In the genomic region with DNA sequence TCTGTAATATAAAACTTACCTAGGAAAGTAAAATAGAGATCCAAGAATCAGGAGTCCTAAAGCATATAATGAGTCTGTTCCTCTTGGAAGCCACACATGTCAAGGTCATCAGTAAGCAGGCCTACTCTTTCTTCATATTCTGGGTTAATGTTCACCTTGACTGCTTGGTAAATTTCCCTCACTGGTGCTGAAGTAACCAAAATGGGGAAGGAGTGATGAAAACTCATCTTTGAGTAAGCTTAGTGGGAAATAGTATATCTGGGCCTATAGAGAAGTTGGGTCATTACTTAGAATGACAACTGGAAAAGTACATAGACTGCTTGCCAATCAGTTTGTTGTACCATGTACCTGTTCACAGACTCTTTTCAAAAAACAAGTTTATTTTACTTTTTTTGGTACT, we compare ENCODE assay signal across 25 cellular contexts. TPM values are rescaled to one million over a fixed set of nuclear protein-coding genes. Genes with fewer than 3 reads are reported as not detected.
DNase-seq lines count a peak whose midpoint lies in the region; ATAC-seq and TF ChIP-seq lines count a peak whose summit lies in the region.
"Had no signal": no experiment of that assay in that cellular context is flagged by ENCODE, and none has a peak within 500 bp of the region (broad histone marks: within the 10 kb centered on the region; RNA-seq: fewer than 3 reads in every experiment).

No MANE protein-coding gene starts in this region.

- no peaks in the 10 kb centered on the region for H3K27me3 ChIP-seq in left ventricle myocardium inferior (ENCODE audit: low read depth)
- H3K27me3 ChIP-seq: Peyer's patch, SJCRH30 had no signal

- H3K36me3 ChIP-seq in left ventricle myocardium inferior = no peaks in the 10 kb centered on the region
- H3K36me3 ChIP-seq: Peyer's patch, SJCRH30 had no signal

- TF ChIP-seq CTCF in left ventricle myocardium inferior (IDR thresholded peaks at IDR 0.05; ENCODE audit: borderline replicate concordance) = no peak

- H3K27ac ChIP-seq in left ventricle myocardium inferior (replicated peaks) = peak overlapping the region; percentile 73
- H3K27ac ChIP-seq: A549, Peyer's patch, SJCRH30, WERI-Rb-1 had no signal

- no peak overlapping the region for H3K4me3 ChIP-seq in left ventricle myocardium inferior
- H3K4me3 ChIP-seq: A549, Peyer's patch, SJCRH30 had no signal

- ATAC-seq in left lobe of liver = peak; percentile 79
- ATAC-seq: A549; esophagus mucosa; naive thymus-derived CD4-positive, alpha-beta T cell; stimulated activated memory B cell treated with anti-CD40 and anti-IgM and Interleukin-4, amounts not matched to agents 10 μg/mL and 1 μg/mL and 100 μg/mL, for 72 hours had no signal

- intact Hi-C loops in left ventricle myocardium inferior (cut with micrococcal nuclease) (no loop called here), cardiac septum (cut with DNase I) (no loop called here)

- DNase-seq in left ventricle myocardium inferior (no peak), cardiac septum (ENCODE audit: low spot score) (no peak), MV-4-11 (lab: John Stamatoyannopoulos, UW) (peak; percentile 1), left lobe of liver (ENCODE audit: low spot score) (no peak), NCI-H187 (lab: John Stamatoyannopoulos, UW) (no peak), LoVo (ENCODE audit: low spot score) (no peak), NCI-H2029 treated with DMSO at 0.1 percent for 48 hours (lab: John Stamatoyannopoulos, UW) (no peak)
- no peak for DNase-seq in activated naive CD4-positive, alpha-beta T cell treated with anti-CD3 and anti-CD28 coated beads, Interleukin-2, amount 50 U/mL, for 16 hours
- DNase-seq: activated CD4-positive, alpha-beta T cell treated with anti-CD3 and anti-CD28 coated beads, Interleukin-2, amount 10 ng/mL, durations not matched to agents 24 days and 14 days; activated gamma-delta T cell; activated T-cell treated with anti-CD3 and anti-CD28 coated beads, Interleukin-2, amount 50 U/mL, for 1 hour; dermis blood vessel endothelial cell; EL; foreskin fibroblast; islet precursor cell; naive thymus-derived CD4-positive, alpha-beta T cell; NCI-H1436 treated with DMSO at 0.1 percent for 48 hours; NCI-H2107; occipital lobe; Peyer's patch; SJCRH30; WERI-Rb-1 had no signal

- H3K9me3 ChIP-seq in left ventricle myocardium inferior (replicated peaks) = no peaks in the 10 kb centered on the region
- H3K9me3 ChIP-seq: A549, Peyer's patch, SJCRH30 had no signal

- peaks cover 64% of the 10 kb centered on the region for H3K4me1 ChIP-seq in left ventricle myocardium inferior
- H3K4me1 ChIP-seq: SJCRH30 had no signal

RNA-seq across cellular contexts. Expression of a gene that starts 6.6 kb away (rescaled TPM):
- total RNA-seq in left ventricle myocardium inferior = 30.5 TPM
- total RNA-seq in cardiac septum = 29.7 TPM
- total RNA-seq in left lobe of liver = 5.2 TPM

RNA-seq across cellular contexts. Expression of a gene that starts 32.4 kb away (rescaled TPM):
- total RNA-seq in left ventricle myocardium inferior = 89.5 TPM
- total RNA-seq in cardiac septum = 125 TPM
- total RNA-seq in left lobe of liver = 52.7 TPM
